ENCODE assay signal across 36 cellular contexts in the genomic region with DNA sequence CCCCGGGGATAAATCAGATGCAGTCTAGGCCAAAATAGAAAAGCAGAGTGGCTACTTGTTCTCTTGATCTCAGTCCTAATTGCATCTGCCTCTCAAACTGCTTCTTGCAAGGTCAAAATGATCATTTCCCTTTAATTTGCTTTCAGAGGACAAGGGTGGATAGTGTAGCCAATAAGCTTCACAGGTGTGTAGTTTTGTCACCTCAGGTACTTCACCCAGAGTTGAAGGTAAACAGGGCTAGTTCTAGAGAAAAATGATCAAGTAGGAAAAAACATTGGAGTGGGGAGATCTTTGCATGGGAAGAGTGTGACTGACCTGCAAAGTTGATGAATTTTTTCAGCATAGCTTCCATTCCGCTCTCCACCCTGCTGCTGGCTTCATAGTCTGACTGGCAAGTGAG. TPM values are rescaled to one million over a fixed set of nuclear protein-coding genes. Genes with fewer than 3 reads are reported as not detected.
"Had no signal": no experiment of that assay in that cellular context is flagged by ENCODE, and none has a peak within 500 bp of the region (broad histone marks: within the 10 kb centered on the region; RNA-seq: fewer than 3 reads in every experiment).

No MANE protein-coding gene starts in this region.

- H3K4me1 ChIP-seq: adrenal gland, body of pancreas, breast epithelium had no signal

- DNase-seq: activated B cell treated with CpG ODN at 0.5 μM for 24 hours; activated CD4-positive, alpha-beta memory T cell treated with anti-CD3 and anti-CD28 coated beads for 36 hours; activated CD4-positive, alpha-beta T cell treated with anti-CD3 and anti-CD28 coated beads for 4 hours; activated CD4-positive, alpha-beta T cell treated with anti-CD3 and anti-CD28 coated beads, Interleukin-2, amount 50 U/mL, for 1 hour; activated CD4-positive, CD25-positive, alpha-beta regulatory T cell treated with anti-CD3 and anti-CD28 coated beads, Interleukin-2, amount 50 U/mL, for 72 hours; activated CD8-positive, alpha-beta memory T cell treated with anti-CD3 and anti-CD28 coated beads, Interleukin-2, amount 50 U/mL, for 4 hours; activated gamma-delta T cell treated with Interleukin-2 at 50 U/mL for 16 hours; activated naive CD4-positive, alpha-beta T cell treated with anti-CD3 and anti-CD28 coated beads for 36 hours; activated T-cell treated with anti-CD3 and anti-CD28 coated beads for 4 hours; activated T-cell treated with anti-CD3 and anti-CD28 coated beads, Interleukin-2, amount 50 U/mL, for 4 hours; adrenal gland; body of pancreas; MM.1S; MV-4-11; NCI-H1092; NCI-H1436 treated with DMSO at 0.1 percent for 48 hours; NCI-H1694 treated with DMSO at 0.1 percent for 48 hours; NCI-H2029; NCI-H2171 treated with DMSO at 0.1 percent for 48 hours; NCI-H2227 treated with DMSO at 0.1 percent for 48 hours; NCI-H446; NCI-H524 treated with DMSO at 0.1 percent for 48 hours; PC-9; SIG-M5; T-cell; T-helper 2 cell; T-helper 9 cell had no signal

- H3K4me2 ChIP-seq: PC-9 had no signal

- ATAC-seq: activated naive CD4-positive, alpha-beta T cell treated with anti-CD3 and anti-CD28 coated beads, Interleukin-2, amount 50 U/mL, for 72 hours; activated T-cell treated with anti-CD3 and anti-CD28 coated beads, Interleukin-2, amount 50 U/mL, for 4 hours; body of pancreas; Right ventricle myocardium inferior; SK-N-SH treated with all-trans-retinoic acid at 6 μM for 48 hours; T-cell had no signal

- H3K27me3 ChIP-seq: adrenal gland, body of pancreas, breast epithelium had no signal

- H3K9me3 ChIP-seq: adrenal gland, body of pancreas, breast epithelium had no signal

- H3K36me3 ChIP-seq: adrenal gland, breast epithelium had no signal

- H3K4me1 Mint-ChIP-seq: activated B cell treated with CpG ODN at 0.5 μM for 24 hours, T-cell had no signal

- H3K4me3 ChIP-seq: adrenal gland, body of pancreas, breast epithelium, PC-9 had no signal

- H3K4me3 Mint-ChIP-seq: activated B cell treated with CpG ODN at 0.5 μM for 24 hours; activated CD4-positive, alpha-beta memory T cell treated with anti-CD3 and anti-CD28 coated beads for 36 hours; activated naive CD4-positive, alpha-beta T cell treated with anti-CD3 and anti-CD28 coated beads for 36 hours; activated T-cell treated with anti-CD3 and anti-CD28 coated beads, Interleukin-2, amount 50 U/mL, for 4 hours; activated T-helper 1 cell treated with anti-CD3 and anti-CD28 coated beads, Interleukin-12 subunit alpha, Interleukin-12 subunit beta, Interleukin-2, Interleukin-4 antibody, amounts not matched to agents 30 ng/mL and 10 ng/mL and 1 ng/mL, durations not matched to agents 14 hours and 24 hours and 36 hours; T-cell had no signal

- H3K9me3 Mint-ChIP-seq: activated B cell treated with CpG ODN at 0.5 μM for 24 hours; activated CD4-positive, alpha-beta memory T cell treated with anti-CD3 and anti-CD28 coated beads for 36 hours; activated naive CD4-positive, alpha-beta T cell treated with anti-CD3 and anti-CD28 coated beads for 36 hours; activated naive CD4-positive, alpha-beta T cell treated with anti-CD3 and anti-CD28 coated beads, Interleukin-2, amount 50 U/mL, for 72 hours; activated T-cell treated with anti-CD3 and anti-CD28 coated beads, Interleukin-2, amount 50 U/mL, for 4 hours; activated T-helper 1 cell treated with anti-CD3 and anti-CD28 coated beads, Interleukin-12 subunit alpha, Interleukin-12 subunit beta, Interleukin-2, Interleukin-4 antibody, amounts not matched to agents 30 ng/mL and 10 ng/mL and 1 ng/mL, durations not matched to agents 14 hours and 24 hours and 36 hours; T-cell had no signal

- H3K27ac ChIP-seq: adrenal gland, body of pancreas, breast epithelium, PC-9, RWPE1, VCaP had no signal

- H3K27ac Mint-ChIP-seq: activated B cell treated with CpG ODN at 0.5 μM for 24 hours; activated CD4-positive, alpha-beta memory T cell treated with anti-CD3 and anti-CD28 coated beads for 36 hours; activated naive CD4-positive, alpha-beta T cell treated with anti-CD3 and anti-CD28 coated beads for 36 hours; activated naive CD4-positive, alpha-beta T cell treated with anti-CD3 and anti-CD28 coated beads, Interleukin-2, amount 50 U/mL, for 72 hours; activated T-helper 1 cell treated with anti-CD3 and anti-CD28 coated beads, Interleukin-12 subunit alpha, Interleukin-12 subunit beta, Interleukin-2, Interleukin-4 antibody, amounts not matched to agents 30 ng/mL and 10 ng/mL and 1 ng/mL, durations not matched to agents 14 hours and 24 hours and 36 hours; T-cell had no signal

- H3K36me3 Mint-ChIP-seq: activated CD4-positive, alpha-beta memory T cell treated with anti-CD3 and anti-CD28 coated beads for 36 hours; activated naive CD4-positive, alpha-beta T cell treated with anti-CD3 and anti-CD28 coated beads, Interleukin-2, amount 50 U/mL, for 72 hours; T-cell had no signal

- H2AFZ ChIP-seq: PC-9 had no signal

RNA-seq across cellular contexts. Expression of gene ERICH2, which starts 8.7 kb away (rescaled TPM):
- total RNA-seq: activated B cell treated with CpG ODN at 0.5 μM for 24 hours; activated CD4-positive, alpha-beta memory T cell treated with anti-CD3 and anti-CD28 coated beads for 36 hours; activated naive CD4-positive, alpha-beta T cell treated with anti-CD3 and anti-CD28 coated beads for 36 hours; activated naive CD4-positive, alpha-beta T cell treated with anti-CD3 and anti-CD28 coated beads, Interleukin-2, amount 50 U/mL, for 72 hours; activated T-cell treated with anti-CD3 and anti-CD28 coated beads, Interleukin-2, amount 50 U/mL, for 4 hours; activated T-helper 1 cell treated with anti-CD3 and anti-CD28 coated beads, Interleukin-12 subunit alpha, Interleukin-12 subunit beta, Interleukin-2, Interleukin-4 antibody, amounts not matched to agents 30 ng/mL and 10 ng/mL and 1 ng/mL, durations not matched to agents 14 hours and 24 hours and 36 hours; body of pancreas; LHCN-M2; OCI-LY7; Right ventricle myocardium inferior; T-cell had no signal

RNA-seq across cellular contexts. Expression of gene GAD1, which starts 37.8 kb away (rescaled TPM):
- total RNA-seq: activated B cell treated with CpG ODN at 0.5 μM for 24 hours, body of pancreas, OCI-LY7, Right ventricle myocardium inferior had no signal
